In genomic region chr1:22417466-22417865, GRCh38 we compare ENCODE assay signal across 31 cellular contexts.
"Had no signal": no experiment of that assay in that cellular context is flagged by ENCODE, and none has a peak within 500 bp of the region (broad histone marks: within the 10 kb centered on the region; RNA-seq: fewer than 3 reads in every experiment).

No MANE protein-coding gene starts in this region.

- DNase-seq: activated B cell treated with CpG ODN at 0.5 μM for 24 hours; activated CD4-positive, alpha-beta T cell treated with anti-CD3 and anti-CD28 coated beads for 48 hours; activated CD4-positive, alpha-beta T cell treated with anti-CD3 and anti-CD28 coated beads, Interleukin-2, amount 50 U/mL, for 1 hour; activated CD4-positive, alpha-beta T cell treated with anti-CD3 and anti-CD28 coated beads, Interleukin-2, amount 50 U/mL, for 48 hours; activated CD8-positive, alpha-beta memory T cell treated with anti-CD3 and anti-CD28 coated beads for 24 hours; activated CD8-positive, alpha-beta memory T cell treated with anti-CD3 and anti-CD28 coated beads, Interleukin-2, amount 50 U/mL, for 48 hours; activated CD8-positive, alpha-beta T cell treated with anti-CD3 and anti-CD28 coated beads for 36 hours; activated gamma-delta T cell; activated naive CD4-positive, alpha-beta T cell treated with anti-CD3 and anti-CD28 coated beads, Interleukin-2, amount 50 U/mL, for 16 hours; activated naive CD4-positive, alpha-beta T cell treated with Interleukin-2 at 50 U/mL for 16 hours; activated naive CD8-positive, alpha-beta T cell treated with anti-CD3 and anti-CD28 coated beads for 36 hours; activated naive CD8-positive, alpha-beta T cell treated with anti-CD3 and anti-CD28 coated beads, Interleukin-2, amount 50 U/mL, for 24 hours; activated T-cell treated with anti-CD3 and anti-CD28 coated beads for 4 hours; activated T-cell treated with anti-CD3 and anti-CD28 coated beads, Interleukin-2, amount 50 U/mL, for 24 hours; activated T-cell treated with anti-CD3 and anti-CD28 coated beads, Interleukin-2, amount 50 U/mL, for 72 hours; adrenal gland; aorta; body of pancreas; central memory CD4-positive, alpha-beta T cell; cerebellar nuclear complex; dorsolateral prefrontal cortex; effector memory CD4-positive, alpha-beta T cell; endodermal cell; foreskin fibroblast; SW 1271; T-cell; T1000; WERI-Rb-1 had no signal

- H3K27ac ChIP-seq: adrenal gland, body of pancreas, coronary artery, dorsolateral prefrontal cortex, WERI-Rb-1 had no signal

- H3K4me3 ChIP-seq: adrenal gland, body of pancreas, coronary artery had no signal

- ATAC-seq: activated CD4-positive, CD25-positive, alpha-beta regulatory T cell treated with anti-CD3 and anti-CD28 coated beads, Interleukin-2, amount 50 U/mL, for 24 hours; activated CD8-positive, alpha-beta T cell treated with anti-CD3 and anti-CD28 coated beads for 36 hours; activated naive CD8-positive, alpha-beta T cell treated with anti-CD3 and anti-CD28 coated beads, Interleukin-2, amount 50 U/mL, for 24 hours; body of pancreas; esophagus mucosa had no signal

- H3K9me3 ChIP-seq: adrenal gland, body of pancreas had no signal

- H3K36me3 ChIP-seq: adrenal gland, WERI-Rb-1 had no signal

- H3K27me3 ChIP-seq: adrenal gland, body of pancreas had no signal
